ENCODE assay signal across 8 cellular contexts in genomic region chr16:15907863-15908478, GRCh38. TPM values are rescaled to one million over a fixed set of nuclear protein-coding genes. Genes with fewer than 3 reads are reported as not detected.
DNase-seq lines count a peak whose midpoint lies in the region; ATAC-seq and TF ChIP-seq lines count a peak whose summit lies in the region.

No MANE protein-coding gene starts in this region.

- H3K79me2 ChIP-seq in smooth muscle cell (ENCODE audit: low read depth): no peaks in the 10 kb centered on the region

- peak; percentile 32 for DNase-seq in Calu3
- peak; percentile 91 for DNase-seq in NCI-H2107 treated with DMSO at 0.1 percent for 48 hours (lab: John Stamatoyannopoulos, UW; ENCODE audit: unreplicated experiment)
- DNase-seq in activated CD4-positive, alpha-beta memory T cell treated with anti-CD3 and anti-CD28 coated beads for 36 hours: peak; percentile 59
- DNase-seq in iris pigment epithelial cell (ENCODE audit: low read depth): peak; percentile 58
- DNase-seq in GF-D8 (lab: John Stamatoyannopoulos, UW): no peak
- no peak for DNase-seq in smooth muscle cell (lab: John Stamatoyannopoulos, UW; ENCODE audit: unreplicated experiment)

- TF ChIP-seq CTCF in Calu3 (IDR thresholded peaks at IDR 0.05; ENCODE audit: unreplicated experiment): no peak
- TF ChIP-seq CTCF in smooth muscle cell (IDR thresholded peaks at IDR 0.05; ENCODE audit: borderline replicate concordance, insufficient read depth, poor library complexity, severe bottlenecking): no peak

- H3K27me3 Mint-ChIP-seq in Calu3 (ENCODE audit: unreplicated experiment): no peaks in the 10 kb centered on the region
- H3K27me3 Mint-ChIP-seq in activated CD4-positive, alpha-beta memory T cell treated with anti-CD3 and anti-CD28 coated beads for 36 hours: no peaks in the 10 kb centered on the region

- POLR2A ChIA-PET in activated CD4-positive, alpha-beta memory T cell treated with anti-CD3 and anti-CD28 coated beads for 36 hours (lab: Charles Lee): no interaction called here

- no peak overlapping the region for H3K27ac ChIP-seq in smooth muscle cell (ENCODE audit: low read depth)

- no peaks in the 10 kb centered on the region for H3K36me3 Mint-ChIP-seq in Calu3 (ENCODE audit: insufficient read depth, unreplicated experiment)
- no peaks in the 10 kb centered on the region for H3K36me3 Mint-ChIP-seq in activated CD4-positive, alpha-beta memory T cell treated with anti-CD3 and anti-CD28 coated beads for 36 hours

- peaks cover 5% of the 10 kb centered on the region for H3K9me3 Mint-ChIP-seq in Calu3 (ENCODE audit: low read depth, unreplicated experiment)
- H3K9me3 Mint-ChIP-seq in activated CD4-positive, alpha-beta memory T cell treated with anti-CD3 and anti-CD28 coated beads for 36 hours: peaks cover 2% of the 10 kb centered on the region

- H3K27ac Mint-ChIP-seq in Calu3 (ENCODE audit: unreplicated experiment): no peak overlapping the region
- H3K27ac Mint-ChIP-seq in activated CD4-positive, alpha-beta memory T cell treated with anti-CD3 and anti-CD28 coated beads for 36 hours: no peak overlapping the region

- no peaks in the 10 kb centered on the region for H3K36me3 ChIP-seq in smooth muscle cell (ENCODE audit: low read depth)

- no peaks in the 10 kb centered on the region for H3K4me1 Mint-ChIP-seq in Calu3 (ENCODE audit: low read depth, unreplicated experiment)
- peaks cover 10% of the 10 kb centered on the region for H3K4me1 Mint-ChIP-seq in activated CD4-positive, alpha-beta memory T cell treated with anti-CD3 and anti-CD28 coated beads for 36 hours (ENCODE audit: low read depth)

- no peaks in the 10 kb centered on the region for H3K27me3 ChIP-seq in smooth muscle cell (ENCODE audit: low read depth)

- no peak overlapping the region for H3K9ac ChIP-seq in smooth muscle cell (ENCODE audit: low read depth)

- H3F3A ChIP-seq in smooth muscle cell (ENCODE audit: low read depth): no peaks in the 10 kb centered on the region

- CTCF ChIA-PET in Calu3 (lab: Charles Lee): no interaction called here
- CTCF ChIA-PET in activated CD4-positive, alpha-beta memory T cell treated with anti-CD3 and anti-CD28 coated beads for 36 hours (lab: Charles Lee): no interaction called here

- no peak overlapping the region for H3K4me3 Mint-ChIP-seq in Calu3 (ENCODE audit: low read depth, unreplicated experiment)
- H3K4me3 Mint-ChIP-seq in activated CD4-positive, alpha-beta memory T cell treated with anti-CD3 and anti-CD28 coated beads for 36 hours: no peak overlapping the region

- ATAC-seq in GM18909 (IDR thresholded peaks at IDR 0.05; ENCODE audit: poor library complexity, unreplicated experiment) (peak; percentile 99), HG02970 (IDR thresholded peaks at IDR 0.05; ENCODE audit: low FRiP score, unreplicated experiment) (peak; percentile 93)

- no peak overlapping the region for H3K4me2 ChIP-seq in smooth muscle cell

- intact Hi-C loops in Calu3 (cut with micrococcal nuclease; ENCODE audit: unreplicated experiment): no loop called here
- intact Hi-C loops in activated CD4-positive, alpha-beta memory T cell treated with anti-CD3 and anti-CD28 coated beads for 36 hours (cut with micrococcal nuclease): no loop called here

- H3K9me3 ChIP-seq in smooth muscle cell (replicated peaks; ENCODE audit: low read depth): no peaks in the 10 kb centered on the region

- H3K4me3 ChIP-seq in smooth muscle cell: no peak overlapping the region

- 90% methylated on average over 7 of the region's 7 CpGs for WGBS in smooth muscle cell (ENCODE audit: low lambda C conversion rate)

- no peak overlapping the region for H2AFZ ChIP-seq in smooth muscle cell (ENCODE audit: low read depth)

- no TSS peak for BruUV-seq in Calu3 (replicated peaks; lab: Mats Ljungman, UMichigan)

- no peaks in the 10 kb centered on the region for H3K4me1 ChIP-seq in smooth muscle cell (ENCODE audit: low read depth)

- H4K20me1 ChIP-seq in smooth muscle cell (ENCODE audit: low read depth): no peaks in the 10 kb centered on the region

RNA-seq across cellular contexts. Expression of gene CEP20, which starts 19.6 kb away (rescaled TPM):
- total RNA-seq in Calu3 (2022): 44.0 and 52.4 TPM in 2 replicates
- 10 to 100 TPM; 40.0 to 43.8 TPM for total RNA-seq in activated CD4-positive, alpha-beta memory T cell treated with anti-CD3 and anti-CD28 coated beads for 36 hours
- total RNA-seq in smooth muscle cell: 38.4 and 64.1 TPM in 2 replicates
- 29.0 and 30.5 TPM in 2 replicates for polyA plus RNA-seq in smooth muscle cell

RNA-seq across cellular contexts. Expression of gene ABCC1, which starts 41.4 kb away (rescaled TPM):
- total RNA-seq in Calu3 (2022): 46.3 and 46.4 TPM in 2 replicates
- 10 to 100 TPM; 49.1 to 50.3 TPM for total RNA-seq in activated CD4-positive, alpha-beta memory T cell treated with anti-CD3 and anti-CD28 coated beads for 36 hours
- total RNA-seq in smooth muscle cell: 9.9 and 22.7 TPM in 2 replicates
- polyA plus RNA-seq in smooth muscle cell: 8.8 and 10.2 TPM in 2 replicates

RNA-seq across cellular contexts. Expression of gene MYH11, which starts 51.1 kb away (rescaled TPM):
- 0.05 TPM in 1 of 2 replicates, not detected in the other for total RNA-seq in Calu3 (2022)
- total RNA-seq in activated CD4-positive, alpha-beta memory T cell treated with anti-CD3 and anti-CD28 coated beads for 36 hours: under 1 TPM in 1 of 2 experiments, not detected in 1; 0.07 TPM
- total RNA-seq in smooth muscle cell: not detected in 2 replicates
- polyA plus RNA-seq in smooth muscle cell: 0.27 and 0.58 TPM in 2 replicates

Comparison
In these comparisons a context has a peak if more than half of its experiments do, and no peak if none do; other contexts are left out.
1. DNase-seq: peak in Calu3 (single experiment), NCI-H2107 treated with DMSO at 0.1 percent for 48 hours (single experiment), activated CD4-positive, alpha-beta memory T cell treated with anti-CD3 and anti-CD28 coated beads for 36 hours (single experiment) and iris pigment epithelial cell (single experiment); none in GF-D8 (single experiment) and smooth muscle cell (single experiment).